In genomic region chr9:126009047-126009446, GRCh38 we compare ENCODE assay signal across 2 cellular contexts.
TF ChIP-seq lines count a peak whose summit lies in the region.

No MANE protein-coding gene starts in this region.

TF ChIP-seq in IMR-90, 13 proteins besides CTCF, POLR2A, EP300 and RAD21 (continued from another document):
- TF ChIP-seq ELK1 (IDR thresholded peaks at IDR 0.05; ENCODE audit: borderline replicate concordance, low read depth, low read length): no peak
- TF ChIP-seq CEBPB (IDR thresholded peaks at IDR 0.05; ENCODE audit: low read depth, low read length): no peak
- no peak for TF ChIP-seq RFX5 (IDR thresholded peaks at IDR 0.05; ENCODE audit: low read depth, low read length)
- no peak for TF ChIP-seq MAZ (IDR thresholded peaks at IDR 0.05; ENCODE audit: borderline replicate concordance, low read depth, low read length)
- TF ChIP-seq BHLHE40 (IDR thresholded peaks at IDR 0.05; ENCODE audit: low read depth, low read length): no peak

TF ChIP-seq in K562, 482 proteins besides CTCF, POLR2A, EP300 and RAD21 (continued from another document):
- TF ChIP-seq HINFP (tag; conservative IDR thresholded peaks at IDR 0.05; ENCODE audit: low read depth): no peak
- no peak for TF ChIP-seq SRSF7 (optimal IDR thresholded peaks at IDR 0.05; ENCODE audit: low read depth, low read length)
- TF ChIP-seq CBX5 (IDR thresholded peaks at IDR 0.05; ENCODE audit: borderline replicate concordance, low read depth): peak; percentile 93
- TF ChIP-seq E2F6 (IDR thresholded peaks at IDR 0.05; ENCODE audit: borderline replicate concordance in 1 of 2, extremely low read depth in 1 of 2, insufficient read depth in 1 of 2, insufficient read length in 1 of 2, low read depth in 1 of 2, low read length in 1 of 2, poor library complexity in 1 of 2, severe bottlenecking in 1 of 2): no peak
- no peak for TF ChIP-seq SRSF1 (IDR thresholded peaks at IDR 0.05; ENCODE audit: low read depth, low read length)
- no peak for TF ChIP-seq TFAM (CRISPR knock-in tag; conservative IDR thresholded peaks at IDR 0.05)
- peak; percentile 14 for TF ChIP-seq ZNF280A (IDR thresholded peaks at IDR 0.05; ENCODE audit: low read depth, partially characterized antibody)
